8 cellular contexts compared by ENCODE assay signal in genomic region chr20:57432874-57433491, GRCh38. TPM values are rescaled to one million over a fixed set of nuclear protein-coding genes. Genes with fewer than 3 reads are reported as not detected.
A peak's percentile ranks its signal among the peaks of the same experiment; 100 is the strongest.
DNase-seq lines count a peak whose midpoint lies in the region; ATAC-seq, FAIRE-seq and TF ChIP-seq lines count a peak whose summit lies in the region.

No MANE protein-coding gene starts in this region.

- no peaks in the 10 kb centered on the region for H3K36me3 Mint-ChIP-seq in activated CD4-positive, alpha-beta memory T cell treated with anti-CD3 and anti-CD28 coated beads for 36 hours

- H3K27me3 ChIP-seq in Loucy (ENCODE audit: insufficient read depth, low read length, poor library complexity, severe bottlenecking), result no peaks in the 10 kb centered on the region
- H3K27me3 ChIP-seq in heart right ventricle, result no peaks in the 10 kb centered on the region

- H3K4me2 ChIP-seq in Loucy (ENCODE audit: low read depth, low read length, poor library complexity, severe bottlenecking), result peak overlapping the region; percentile 86

- peaks cover 55% of the 10 kb centered on the region for H3K4me1 Mint-ChIP-seq in activated CD4-positive, alpha-beta memory T cell treated with anti-CD3 and anti-CD28 coated beads for 36 hours (ENCODE audit: low read depth)

- POLR2A ChIA-PET in activated CD4-positive, alpha-beta memory T cell treated with anti-CD3 and anti-CD28 coated beads for 36 hours (lab: Charles Lee), result interaction anchor here (1.4 to 3.1 kb wide), 3 partner anchors 35 to 42 kb away, joined by 4 to 17 read pairs (median 6); partner anchors contain the start of gene RBM38
- POLR2A ChIA-PET in HEK293T (lab: Yijun Ruan, JAX), result no interaction called here

- peak overlapping the region; percentile 48 for H3K4me3 Mint-ChIP-seq in activated CD4-positive, alpha-beta memory T cell treated with anti-CD3 and anti-CD28 coated beads for 36 hours

- H3K27me3 Mint-ChIP-seq in activated CD4-positive, alpha-beta memory T cell treated with anti-CD3 and anti-CD28 coated beads for 36 hours, result no peaks in the 10 kb centered on the region

- 25 to 29% methylated on average over 13 of the region's 13 CpGs for WGBS in heart right ventricle, 2 donors

- peak overlapping the region in 9 of 10 donors; percentile 43 to 71 (median 61) for H3K27ac ChIP-seq in heart right ventricle

- peak overlapping the region; percentile 83 for H3K27ac Mint-ChIP-seq in activated CD4-positive, alpha-beta memory T cell treated with anti-CD3 and anti-CD28 coated beads for 36 hours

- CTCF ChIA-PET in activated CD4-positive, alpha-beta memory T cell treated with anti-CD3 and anti-CD28 coated beads for 36 hours (lab: Charles Lee), result interaction anchor here (0.9 to 2.0 kb wide), 3 partner anchors 35 to 63 kb away, joined by 4 to 6 read pairs (median 4); no protein-coding TSS in a partner anchor
- CTCF ChIA-PET in HEK293T (lab: Yijun Ruan, JAX), result no interaction called here

- peak overlapping the region; percentile 63 for H3K9ac ChIP-seq in Loucy (ENCODE audit: low read depth, low read length, poor library complexity, severe bottlenecking)

- DNase-seq in GM12892 (ENCODE audit: insufficient read length) (peak; percentile 93), H54 (ENCODE audit: insufficient read length, low spot score) (peak; percentile 38), heart right ventricle (peak; percentile 65 to 66), HEK293T (ENCODE audit: extremely low spot score) (no peak), NCI-H1105 (lab: John Stamatoyannopoulos, UW) (no peak)
- DNase-seq in activated CD4-positive, alpha-beta memory T cell treated with anti-CD3 and anti-CD28 coated beads for 36 hours, result peak; percentile 84
- DNase-seq in stimulated activated CD8-positive, alpha-beta memory T cell treated with anti-CD3 and anti-CD28 coated beads, Interleukin-4, amount 100 ng/mL, for 24 hours (ENCODE audit: low read depth), result peak; percentile 51

- no peaks in the 10 kb centered on the region for H3K9me3 ChIP-seq in Loucy (ENCODE audit: insufficient read depth, low read depth, low read length)
- peaks cover 0 to 4% (median 0%) of the 10 kb centered on the region in 11 donors for H3K9me3 ChIP-seq in heart right ventricle

- FAIRE-seq in GM12892 (lab: Jason Lieb, UNC), result peak; percentile 78
- no peak for FAIRE-seq in H54 (lab: Jason Lieb, UNC)

- no peak overlapping the region for H2AFZ ChIP-seq in Loucy (ENCODE audit: low read length)

- TF ChIP-seq CTCF in Loucy (conservative IDR thresholded peaks at IDR 0.05; ENCODE audit: low read length) (no peak), heart right ventricle (IDR thresholded peaks at IDR 0.05) (no peak)

- intact Hi-C loops in activated CD4-positive, alpha-beta memory T cell treated with anti-CD3 and anti-CD28 coated beads for 36 hours (cut with micrococcal nuclease), result loop anchor here (1.0 to 2.0 kb wide), 2 partner anchors 34 to 41 kb away; no protein-coding TSS in a partner anchor
- intact Hi-C loops in heart right ventricle (cut with DNase I), result loop anchor here in 6 of 10 donors (5.0 to 10.0 kb wide), 4 partner anchors 36 to 64 kb away; no protein-coding TSS in a partner anchor

- H3K9me3 Mint-ChIP-seq in activated CD4-positive, alpha-beta memory T cell treated with anti-CD3 and anti-CD28 coated beads for 36 hours, result no peaks in the 10 kb centered on the region

- H3K9me2 ChIP-seq in Loucy (replicated peaks; ENCODE audit: low read depth, low read length), result no peaks in the 10 kb centered on the region

- peak; percentile 59 to 89 (median 84) for ATAC-seq in heart right ventricle

- peaks cover 54% of the 10 kb centered on the region for H3K4me1 ChIP-seq in Loucy (ENCODE audit: insufficient read depth, low read length, poor library complexity, severe bottlenecking)
- H3K4me1 ChIP-seq in heart right ventricle, result peaks cover 13 to 72% (median 41%) of the 10 kb centered on the region in 9 donors

- H3K36me3 ChIP-seq in Loucy (ENCODE audit: insufficient read depth, low read length) (no peaks in the 10 kb centered on the region), heart right ventricle (no peaks in the 10 kb centered on the region)

- TF ChIP-seq POLR2A in GM12892 (IDR thresholded peaks at IDR 0.05; ENCODE audit: low read depth, low read length) (peak; percentile 40; the same call in 1 of the 2 replicates), H54 (IDR thresholded peaks at IDR 0.05; ENCODE audit: low read depth, low read length) (no peak)

- no peaks in the 10 kb centered on the region for H4K20me1 ChIP-seq in Loucy (ENCODE audit: insufficient read depth, low read length, poor library complexity, severe bottlenecking)

- peaks cover 8% of the 10 kb centered on the region; the same call in 1 of the 2 replicates for H3F3A ChIP-seq in Loucy (ENCODE audit: low read depth)

- no peaks in the 10 kb centered on the region for H3K79me2 ChIP-seq in Loucy (ENCODE audit: insufficient read depth, low read length)

- H3K4me3 ChIP-seq in Loucy (ENCODE audit: low read length, poor library complexity, severe bottlenecking) (peak overlapping the region; percentile 62), heart right ventricle (no peak overlapping the region)

TF ChIP-seq in HEK293T, 16 proteins besides CTCF, POLR2A, EP300 and RAD21:
- no peak for TF ChIP-seq FOXK2 (IDR thresholded peaks at IDR 0.05)
- TF ChIP-seq ZNF384 (IDR thresholded peaks at IDR 0.05), result no peak
- TF ChIP-seq LEF1 (IDR thresholded peaks at IDR 0.05; ENCODE audit: borderline replicate concordance), result no peak
- TF ChIP-seq PKNOX1 (IDR thresholded peaks at IDR 0.05), result no peak
- TF ChIP-seq TARDBP (IDR thresholded peaks at IDR 0.05), result no peak
- no peak for TF ChIP-seq CTBP1 (IDR thresholded peaks at IDR 0.05; ENCODE audit: borderline replicate concordance)
- no peak for TF ChIP-seq HDGF (IDR thresholded peaks at IDR 0.05; ENCODE audit: borderline replicate concordance)
- TF ChIP-seq SUZ12 (IDR thresholded peaks at IDR 0.05), result no peak
- TF ChIP-seq SP1 (IDR thresholded peaks at IDR 0.05), result no peak
- no peak for TF ChIP-seq ELF4 (IDR thresholded peaks at IDR 0.05)
- no peak for TF ChIP-seq NFRKB (IDR thresholded peaks at IDR 0.05)
- TF ChIP-seq FOXM1 (IDR thresholded peaks at IDR 0.05; ENCODE audit: borderline replicate concordance), result no peak
- no peak for TF ChIP-seq ARNT (IDR thresholded peaks at IDR 0.05)
- TF ChIP-seq BHLHE40 (IDR thresholded peaks at IDR 0.05; ENCODE audit: borderline replicate concordance), result no peak
- no peak for TF ChIP-seq FOXA1 (IDR thresholded peaks at IDR 0.05)
- TF ChIP-seq L3MBTL2 (conservative IDR thresholded peaks at IDR 0.05), result no peak

RNA-seq across cellular contexts. Expression of gene RBM38, which starts 41.8 kb away (rescaled TPM):
- 24.2 TPM for polyA plus RNA-seq in GM12892 (2012; ENCODE audit: missing spikeins)
- 10 to 100 TPM; 73.4 to 77.3 TPM for total RNA-seq in activated CD4-positive, alpha-beta memory T cell treated with anti-CD3 and anti-CD28 coated beads for 36 hours
- 100 to 1,000 TPM in 1 of 10 donors, 10 to 100 TPM in 9; 35.5 to 119 (median 50.2) TPM for total RNA-seq in heart right ventricle
- polyA plus RNA-seq in heart right ventricle, result 100 to 1,000 TPM in 1 of 2 donors, 10 to 100 TPM in 1; 47.6 to 104 TPM

Comparison
In these comparisons a context has a peak if more than half of its experiments do, and no peak if none do; other contexts are left out.
1. DNase-seq: peak in GM12892 (single experiment), H54 (single experiment), activated CD4-positive, alpha-beta memory T cell treated with anti-CD3 and anti-CD28 coated beads for 36 hours (single experiment), heart right ventricle (2 of 2) and stimulated activated CD8-positive, alpha-beta memory T cell treated with anti-CD3 and anti-CD28 coated beads, Interleukin-4, amount 100 ng/mL, for 24 hours (single experiment); none in HEK293T (single experiment) and NCI-H1105 (single experiment).